In genomic region chr17:78529871-78530670, GRCh38 we compare ENCODE assay signal across 13 cellular contexts. TPM values are rescaled to one million over a fixed set of nuclear protein-coding genes. Genes with fewer than 3 reads are reported as not detected.
DNase-seq lines count a peak whose midpoint lies in the region; ATAC-seq and TF ChIP-seq lines count a peak whose summit lies in the region.
"Had no signal": no experiment of that assay in that cellular context is flagged by ENCODE, and none has a peak within 500 bp of the region (broad histone marks: within the 10 kb centered on the region; RNA-seq: fewer than 3 reads in every experiment).

No MANE protein-coding gene starts in this region.

- H3K36me3 ChIP-seq in RWPE2 (ENCODE audit: low read depth) (no peaks in the 10 kb centered on the region), mesenchymal stem cell (ENCODE audit: control insufficient read depth in 1 of 2, insufficient read depth in 2 of 2, low read depth in 1 of 2, low read length in 2 of 2) (no peaks in the 10 kb centered on the region)
- H3K36me3 ChIP-seq: vagina had no signal

- no peak overlapping the region for H2AFZ ChIP-seq in mesenchymal stem cell (ENCODE audit: low read depth, low read length)

- no peak for ATAC-seq in RWPE2 (ENCODE audit: low read depth)
- no peak for ATAC-seq in GM21423 (IDR thresholded peaks at IDR 0.05; ENCODE audit: unreplicated experiment)
- ATAC-seq: naive thymus-derived CD8-positive, alpha-beta T cell had no signal

- no peak overlapping the region for H3K9ac ChIP-seq in mesenchymal stem cell (ENCODE audit: low read length)

- H4K8ac ChIP-seq in mesenchymal stem cell (ENCODE audit: low read length), result no peak overlapping the region

- 94% methylated on average over 29 of the region's 29 CpGs for WGBS in mesenchymal stem cell

- no peaks in the 10 kb centered on the region for H3K27me3 ChIP-seq in RWPE2 (ENCODE audit: insufficient read depth, poor library complexity, severe bottlenecking)
- H3K27me3 ChIP-seq in mesenchymal stem cell (ENCODE audit: control insufficient read depth in 1 of 2, insufficient read depth in 1 of 2, low read length in 2 of 2), result peaks cover 0 to 12% of the 10 kb centered on the region in 2 experiments
- H3K27me3 ChIP-seq: vagina had no signal

- H3K4me1 ChIP-seq in RWPE2 (ENCODE audit: insufficient read depth, poor library complexity, severe bottlenecking) (peaks cover 8% of the 10 kb centered on the region), mesenchymal stem cell (ENCODE audit: control insufficient read depth, insufficient read depth, low read depth, low read length) (peaks cover 9% of the 10 kb centered on the region)

- H3K9me3 ChIP-seq in RWPE2 (ENCODE audit: severe bottlenecking) (no peaks in the 10 kb centered on the region), mesenchymal stem cell (ENCODE audit: control insufficient read depth, low read length) (no peaks in the 10 kb centered on the region)
- H3K9me3 ChIP-seq: vagina had no signal

- no peak overlapping the region for H3K4me3 ChIP-seq in RWPE2 (ENCODE audit: severe bottlenecking)
- H3K4me3 ChIP-seq in mesenchymal stem cell (ENCODE audit: insufficient read depth in 1 of 2, low read depth in 1 of 2, low read length in 2 of 2), result no peak overlapping the region
- H3K4me3 ChIP-seq: skin epidermis, vagina had no signal

- H3K79me1 ChIP-seq in mesenchymal stem cell (replicated peaks; ENCODE audit: low read length, poor library complexity, severe bottlenecking), result no peaks in the 10 kb centered on the region

- no peak overlapping the region for H2BK15ac ChIP-seq in mesenchymal stem cell (ENCODE audit: low read depth, poor library complexity, severe bottlenecking)

- peak overlapping the region; percentile 74 for H4K91ac ChIP-seq in mesenchymal stem cell (ENCODE audit: low read length)

- H3K27ac ChIP-seq in RWPE2 (ENCODE audit: poor library complexity, severe bottlenecking) (no peak overlapping the region), mesenchymal stem cell (ENCODE audit: low read length, poor library complexity, severe bottlenecking) (no peak overlapping the region)
- H3K27ac ChIP-seq: skin epidermis, vagina had no signal

- no peak overlapping the region for H2BK12ac ChIP-seq in mesenchymal stem cell (ENCODE audit: low read length in 2 of 2)

- H3K14ac ChIP-seq in mesenchymal stem cell (ENCODE audit: low read length in 2 of 2), result no peak overlapping the region

- no peak overlapping the region for H3K23ac ChIP-seq in mesenchymal stem cell (ENCODE audit: low read length in 2 of 2)

- no peak overlapping the region for H3K4ac ChIP-seq in mesenchymal stem cell (ENCODE audit: low read depth in 1 of 2, low read length in 2 of 2)

- TF ChIP-seq CTCF in RWPE2 (IDR thresholded peaks at IDR 0.05; ENCODE audit: poor library complexity, severe bottlenecking), result no peak

- no peak overlapping the region for H2BK120ac ChIP-seq in mesenchymal stem cell (ENCODE audit: low read depth, low read length)

- no peak overlapping the region for H3K18ac ChIP-seq in mesenchymal stem cell (ENCODE audit: low read depth in 1 of 2, low read length in 2 of 2)

- DNase-seq in DMS153 treated with DMSO at 0.1 percent for 48 hours (lab: John Stamatoyannopoulos, UW; ENCODE audit: unreplicated experiment) (peak; percentile 96), NCI-H2081 treated with DMSO at 0.1 percent for 48 hours (lab: John Stamatoyannopoulos, UW) (peak; percentile 94), RWPE2 (ENCODE audit: low spot score) (peak; percentile 68), mesenchymal stem cell (no peak), GDM1 (lab: John Stamatoyannopoulos, UW) (no peak), GOT3 (lab: John Stamatoyannopoulos, UW) (no peak)
- DNase-seq in stimulated activated CD4-positive, alpha-beta T cell treated with anti-CD3 and anti-CD28 coated beads, Interleukin-1b, Interleukin-23, amount 100 ng/mL, for 48 hours, result no peak
- DNase-seq: activated CD4-positive, alpha-beta T cell treated with anti-CD3 and anti-CD28 coated beads for 48 hours; activated gamma-delta T cell; naive thymus-derived CD8-positive, alpha-beta T cell had no signal

- H2AK5ac ChIP-seq in mesenchymal stem cell (ENCODE audit: low read length, severe bottlenecking), result no peak overlapping the region

- H3K4me2 ChIP-seq in mesenchymal stem cell (ENCODE audit: low read length, poor library complexity, severe bottlenecking), result no peak overlapping the region

- H2BK5ac ChIP-seq in mesenchymal stem cell (ENCODE audit: low read depth, low read length, poor library complexity, severe bottlenecking), result no peak overlapping the region

RNA-seq across cellular contexts. Expression of gene DNAH17, which starts 47.1 kb away (rescaled TPM):
- 0.06 TPM for polyA plus RNA-seq in mesenchymal stem cell (2013, experiment 1 of 2)
- 0.01 TPM for polyA plus RNA-seq in mesenchymal stem cell (2013, experiment 2 of 2)

Comparison
In these comparisons a context has a peak if more than half of its experiments do, and no peak if none do; other contexts are left out.
1. DNase-seq: peak in DMS153 treated with DMSO at 0.1 percent for 48 hours (single experiment), NCI-H2081 treated with DMSO at 0.1 percent for 48 hours (single experiment) and RWPE2 (single experiment); none in mesenchymal stem cell (single experiment), GDM1 (single experiment), stimulated activated CD4-positive, alpha-beta T cell treated with anti-CD3 and anti-CD28 coated beads, Interleukin-1b, Interleukin-23, amount 100 ng/mL, for 48 hours (single experiment) and GOT3 (single experiment).